In the genomic region with DNA sequence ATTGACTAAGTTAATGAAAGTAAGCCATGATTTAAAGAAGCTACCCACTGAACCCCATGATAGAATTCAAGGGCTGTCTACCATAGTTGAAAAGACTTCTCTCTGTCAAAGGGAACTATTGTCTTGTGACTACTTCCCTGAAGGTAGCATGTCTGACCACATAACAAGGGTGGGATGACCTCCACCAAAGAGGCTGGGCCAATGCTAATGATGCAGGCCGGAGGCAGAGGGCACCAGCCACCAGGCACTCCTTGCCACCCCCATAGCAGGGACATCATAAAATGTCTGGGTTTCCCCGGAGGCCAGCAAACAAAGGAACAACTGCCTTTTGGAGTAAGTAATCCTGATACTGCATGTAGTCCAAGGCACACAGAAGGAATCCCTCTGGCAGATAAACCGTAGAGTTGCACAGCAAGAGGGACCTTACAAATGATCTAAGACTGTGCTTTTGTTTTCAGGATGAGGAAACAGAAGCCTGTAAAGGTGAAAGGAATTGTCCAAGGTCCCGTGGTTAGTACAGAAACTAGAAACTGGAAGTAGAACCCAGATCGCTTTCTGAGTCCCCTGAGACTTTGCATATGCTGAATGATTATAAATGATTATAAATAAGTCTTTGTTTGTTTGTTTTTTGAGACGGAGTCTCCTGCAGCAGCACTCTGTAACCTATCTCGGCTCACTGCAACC, we compare ENCODE assay signal across 15 cellular contexts.
DNase-seq lines count a peak whose midpoint lies in the region; ATAC-seq and TF ChIP-seq lines count a peak whose summit lies in the region.
"Had no signal": no experiment of that assay in that cellular context is flagged by ENCODE, and none has a peak within 500 bp of the region (broad histone marks: within the 10 kb centered on the region; RNA-seq: fewer than 3 reads in every experiment).

No MANE protein-coding gene starts in this region.

- DNase-seq in GM13976 (ENCODE audit: low spot score) (peak; percentile 43), MM.1S (peak; percentile 75), NCI-H187 (lab: John Stamatoyannopoulos, UW) (no peak), ACHN (no peak), C1 segment of cervical spinal cord (lab: John Stamatoyannopoulos, UW) (no peak)
- DNase-seq in activated CD4-positive, alpha-beta T cell treated with anti-CD3 and anti-CD28 coated beads, Interleukin-2, amount 50 U/mL, for 1 hour, result no peak
- DNase-seq: activated effector memory CD4-positive, alpha-beta T cell treated with Interleukin-2 at 50 U/mL for 16 hours; cortex of kidney; gastrocnemius medialis; NCI-H187 treated with DMSO at 0.1 percent for 48 hours; stimulated activated CD4-positive, alpha-beta T cell treated with anti-CD3 and anti-CD28 coated beads, Interleukin-2, amount 100 ng/mL, for 48 hours; WERI-Rb-1 had no signal

- H3K4me1 ChIP-seq in MM.1S (ENCODE audit: low read length), result peaks cover 18% of the 10 kb centered on the region
- H3K4me1 ChIP-seq: gastrocnemius medialis had no signal

- in situ Hi-C loops in GM13976 (cut with MboI; ENCODE audit: low sequenced_read_pairs, unreplicated experiment), result no loop called here
- in situ Hi-C loops in ACHN (cut with HindIII; ENCODE audit: low pct_ligation_motif_present, low pct_unique_long_range_greater_than_20kb, low sequenced_read_pairs), result no loop called here

- no peaks in the 10 kb centered on the region for H3K79me2 ChIP-seq in MM.1S (ENCODE audit: low read length)

- peak overlapping the region; percentile 17; the same call in 1 of the 2 replicates for H3K9ac ChIP-seq in MM.1S (ENCODE audit: low read length)

- peak overlapping the region; percentile 33 for H3K4me3 ChIP-seq in MM.1S (ENCODE audit: low read length)
- H3K4me3 ChIP-seq: gastrocnemius medialis had no signal

- peak overlapping the region; percentile 42 for H2AFZ ChIP-seq in MM.1S (ENCODE audit: low read length)

- no peaks in the 10 kb centered on the region for H3K9me3 ChIP-seq in MM.1S (replicated peaks; ENCODE audit: insufficient read depth, low read length)
- H3K9me3 ChIP-seq: gastrocnemius medialis had no signal

- peak overlapping the region; percentile 42; the same call in 1 of the 2 replicates for H3K27ac ChIP-seq in MM.1S (ENCODE audit: low read length)
- H3K27ac ChIP-seq: gastrocnemius medialis, WERI-Rb-1 had no signal

- H3K36me3 ChIP-seq in MM.1S (replicated peaks; ENCODE audit: insufficient read depth, low read length), result no peaks in the 10 kb centered on the region
- H3K36me3 ChIP-seq: gastrocnemius medialis, WERI-Rb-1 had no signal

- H3K27me3 ChIP-seq in MM.1S (replicated peaks; ENCODE audit: insufficient read depth, low read length), result 0 out of 2 replicates have a peak, but pooled peaks cover 3% of the 10 kb centered on the region
- H3K27me3 ChIP-seq: gastrocnemius medialis had no signal

- TF ChIP-seq CTCF in GM13976 (IDR thresholded peaks at IDR 0.05; ENCODE audit: borderline replicate concordance, control extremely low read depth, extremely low read depth, insufficient read depth, missing control alignments) (no peak), MM.1S (IDR thresholded peaks at IDR 0.05; ENCODE audit: low read length) (no peak)

- no peaks in the 10 kb centered on the region for H3K9me2 ChIP-seq in MM.1S (replicated peaks; ENCODE audit: insufficient read depth, low read length)

- H3K4me2 ChIP-seq in MM.1S (ENCODE audit: low read depth, low read length), result peak overlapping the region; percentile 68

- H4K20me1 ChIP-seq in MM.1S (ENCODE audit: insufficient read depth, low read length), result no peaks in the 10 kb centered on the region

- peaks cover 14% of the 10 kb centered on the region for H3F3A ChIP-seq in MM.1S (ENCODE audit: insufficient read depth, low read length)

- ATAC-seq in GM21367 (IDR thresholded peaks at IDR 0.05; ENCODE audit: unreplicated experiment) (peak; percentile 79), HG03039 (IDR thresholded peaks at IDR 0.05; ENCODE audit: unreplicated experiment) (peak; percentile 86)
- ATAC-seq: gastrocnemius medialis, left lobe of liver had no signal

Comparison
In these comparisons a context has a peak if more than half of its experiments do, and no peak if none do; other contexts are left out.
1. DNase-seq: peak in GM13976 (single experiment) and MM.1S (single experiment); none in NCI-H187 (0 of 2), activated CD4-positive, alpha-beta T cell treated with anti-CD3 and anti-CD28 coated beads, Interleukin-2, amount 50 U/mL, for 1 hour (single experiment), ACHN (single experiment) and C1 segment of cervical spinal cord (0 of 14).